In the genomic region with DNA sequence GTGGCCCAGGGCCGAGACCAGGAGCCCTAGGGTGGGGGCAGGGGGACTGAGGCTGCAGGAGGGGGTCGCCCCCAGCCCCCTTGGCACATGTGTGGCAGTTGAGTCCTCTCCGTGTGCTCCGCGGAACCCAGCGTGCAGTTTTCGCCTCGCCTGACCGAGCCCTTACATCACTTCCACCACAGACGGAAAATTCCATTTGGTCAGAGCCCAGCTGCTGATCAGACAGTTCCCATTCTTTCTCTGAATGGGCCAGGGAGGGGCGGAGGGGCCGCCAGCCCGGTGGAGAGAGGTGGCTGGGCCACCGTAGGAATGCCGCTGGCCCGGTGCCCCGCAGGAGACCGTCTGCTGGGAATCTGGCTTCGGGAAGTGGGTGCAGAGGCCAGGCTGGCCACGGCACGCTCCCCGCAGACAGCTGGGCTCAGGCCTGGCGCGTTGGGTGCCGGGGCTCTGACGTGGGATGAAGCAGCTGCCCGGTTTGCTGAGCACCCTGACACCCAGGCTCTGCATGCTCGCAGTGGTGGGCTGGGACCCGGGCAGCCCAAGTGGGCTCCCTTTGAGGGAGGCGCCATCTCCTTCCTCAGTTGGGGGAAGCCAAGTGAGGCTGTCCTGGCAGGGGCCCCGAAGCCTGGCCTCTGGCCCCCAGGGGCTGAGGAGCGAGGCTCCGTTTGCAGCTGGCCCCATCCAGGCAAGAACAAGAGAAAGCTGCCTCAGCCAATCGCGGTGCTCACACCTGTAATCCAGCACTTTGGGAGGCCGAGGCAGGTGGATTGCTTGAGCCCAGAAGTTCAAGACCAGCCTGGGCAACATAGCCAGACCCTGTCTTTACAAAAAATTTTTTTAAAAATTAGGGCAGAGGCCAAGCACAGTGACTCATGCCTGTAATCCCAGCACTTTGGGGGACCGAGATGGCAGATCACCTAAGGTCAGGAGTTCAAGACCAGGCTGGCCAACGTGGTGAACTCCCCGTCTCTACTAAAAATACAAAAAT, we compare ENCODE assay signal across 9 cellular contexts. TPM values are rescaled to one million over a fixed set of nuclear protein-coding genes. Genes with fewer than 3 reads are reported as not detected.
DNase-seq lines count a peak whose midpoint lies in the region; ATAC-seq and TF ChIP-seq lines count a peak whose summit lies in the region.
"Had no signal": no experiment of that assay in that cellular context is flagged by ENCODE, and none has a peak within 500 bp of the region (broad histone marks: within the 10 kb centered on the region; RNA-seq: fewer than 3 reads in every experiment).

No MANE protein-coding gene starts in this region.

- H3K9me3 ChIP-seq in iPS-20b (ENCODE audit: insufficient read depth, low read depth, low read length) (no peaks in the 10 kb centered on the region), sigmoid colon (no peaks in the 10 kb centered on the region)

- TF ChIP-seq CTCF in MCF 10A (IDR thresholded peaks at IDR 0.05; ENCODE audit: unreplicated experiment) (no peak), sigmoid colon (IDR thresholded peaks at IDR 0.05) (no peak)

- H3K36me3 Mint-ChIP-seq in MCF 10A (ENCODE audit: insufficient read depth, unreplicated experiment), result no peaks in the 10 kb centered on the region
- H3K36me3 Mint-ChIP-seq: T-cell had no signal

- no peaks in the 10 kb centered on the region for H3K9me3 Mint-ChIP-seq in MCF 10A (ENCODE audit: unreplicated experiment)
- H3K9me3 Mint-ChIP-seq: T-cell had no signal

- H3K27ac ChIP-seq in iPS-20b (ENCODE audit: low read length) (peak overlapping the region; percentile 51), sigmoid colon (peak overlapping the region; percentile 74 to 85 (median 78))

- H3K27me3 Mint-ChIP-seq in MCF 10A (ENCODE audit: insufficient read depth, unreplicated experiment), result no peaks in the 10 kb centered on the region
- H3K27me3 Mint-ChIP-seq: T-cell had no signal

- H3K4me3 Mint-ChIP-seq in MCF 10A (ENCODE audit: unreplicated experiment), result no peak overlapping the region
- H3K4me3 Mint-ChIP-seq: T-cell had no signal

- H3K4me3 ChIP-seq in iPS-20b (ENCODE audit: low read length) (no peak overlapping the region), sigmoid colon (peak overlapping the region in 3 of 4 donors; percentile 20 to 31 (median 30))

- H3K27me3 ChIP-seq in iPS-20b (ENCODE audit: insufficient read depth, low read length) (no peaks in the 10 kb centered on the region), sigmoid colon (no peaks in the 10 kb centered on the region)

- intact Hi-C loops in MCF 10A (cut with micrococcal nuclease), result no loop called here
- intact Hi-C loops in sigmoid colon (cut with DNase I), result no loop called here

- ATAC-seq in GM18517 (IDR thresholded peaks at IDR 0.05; ENCODE audit: unreplicated experiment), result peak; percentile 46
- ATAC-seq: T-cell had no signal

- BruUV-seq in MCF 10A (replicated peaks; lab: Mats Ljungman, UMichigan), result no TSS peak

- peak in 2 of 4 donors; percentile 85 to 94 for TF ChIP-seq EP300 in sigmoid colon (IDR thresholded peaks at IDR 0.05)

- H3K9ac ChIP-seq in iPS-20b (ENCODE audit: low read depth, low read length), result peak overlapping the region; percentile 59; the same call in 1 of the 2 replicates

- 55 to 77% methylated on average over 39 of the region's 39 CpGs for WGBS in sigmoid colon, 2 donors

- H3K4me1 ChIP-seq in iPS-20b (ENCODE audit: insufficient read depth, low read length) (peaks cover 13% of the 10 kb centered on the region; the same call in 1 of the 2 replicates), sigmoid colon (peaks cover 0 to 71% (median 55%) of the 10 kb centered on the region in 4 donors)

- no peaks in the 10 kb centered on the region for H3K4me1 Mint-ChIP-seq in MCF 10A (ENCODE audit: insufficient read depth, unreplicated experiment)

- peak; percentile 96 for DNase-seq in LHCN-M2 (ENCODE audit: low read depth)
- DNase-seq in MCF 10A (ENCODE audit: unreplicated experiment), result peak; percentile 71
- DNase-seq in sigmoid colon, result peak; percentile 96
- DNase-seq in NCI-H526 treated with DMSO at 0.1 percent for 48 hours (lab: John Stamatoyannopoulos, UW), result no peak
- no peak for DNase-seq in activated naive CD4-positive, alpha-beta T cell treated with Interleukin-2 at 50 U/mL for 16 hours
- no peak for DNase-seq in NCI-H524 (lab: John Stamatoyannopoulos, UW)

- POLR2A ChIA-PET in MCF 10A (lab: Yijun Ruan, JAX), result interaction anchor here (1.5 kb wide), 1 partner anchor 8 kb away, joined by 5 read pairs; no protein-coding TSS in a partner anchor

- H3K27ac Mint-ChIP-seq in MCF 10A (ENCODE audit: low read depth, unreplicated experiment), result no peak overlapping the region
- H3K27ac Mint-ChIP-seq: T-cell had no signal

- H3K36me3 ChIP-seq in iPS-20b (ENCODE audit: insufficient read depth, low read depth, low read length), result no peaks in the 10 kb centered on the region
- H3K36me3 ChIP-seq in sigmoid colon, result no peaks in the 10 kb centered on the region

- TF ChIP-seq POLR2A in sigmoid colon (IDR thresholded peaks at IDR 0.05), result peak in 1 of 2 donors; percentile 11

- CTCF ChIA-PET in MCF 10A (lab: Yijun Ruan, JAX), result interaction anchor here (0.9 to 1.1 kb wide), 2 partner anchors 74 to 190 kb away, joined by 3 read pairs; no protein-coding TSS in a partner anchor

RNA-seq across cellular contexts. Expression of a gene that starts 9.9 kb away (rescaled TPM):
- 29.2 and 31.8 TPM in 2 replicates for total RNA-seq in LHCN-M2 (2014; rRNA removed)
- 68.7 TPM for polyA plus RNA-seq in LHCN-M2 (2012)
- 20.9 and 34.7 TPM in 2 replicates for total RNA-seq in MCF 10A (2022)
- total RNA-seq in sigmoid colon, result 10 to 100 TPM; 10.2 to 19.4 (median 13.0) TPM
- polyA plus RNA-seq in sigmoid colon, result 10 to 100 TPM in 2 of 3 donors, 1 to 10 TPM in 1; 5.4 to 41.7 (median 21.3) TPM

RNA-seq across cellular contexts. Expression of a gene that starts 46.3 kb away (rescaled TPM):
- total RNA-seq in LHCN-M2 (2014; rRNA removed) (not detected in 2 replicates), MCF 10A (2022) (not detected in 2 replicates), sigmoid colon (1 to 10 TPM in 1 of 4 donors, under 1 TPM in 1, not detected in 2; 0.41 to 1.4 TPM)
- polyA plus RNA-seq in LHCN-M2 (2012), result 0.34 TPM
- polyA plus RNA-seq in sigmoid colon, result under 1 TPM in 2 of 3 donors, not detected in 1; under 0.01 to 0.16 TPM

Comparison
In these comparisons a context has a peak if more than half of its experiments do, and no peak if none do; other contexts are left out.
1. DNase-seq: peak in LHCN-M2 (single experiment), MCF 10A (single experiment) and sigmoid colon (single experiment); none in NCI-H526 treated with DMSO at 0.1 percent for 48 hours (single experiment), activated naive CD4-positive, alpha-beta T cell treated with Interleukin-2 at 50 U/mL for 16 hours (single experiment) and NCI-H524 (0 of 2).